Comparison of ENCODE assay signal across 8 cellular contexts in the genomic region with DNA sequence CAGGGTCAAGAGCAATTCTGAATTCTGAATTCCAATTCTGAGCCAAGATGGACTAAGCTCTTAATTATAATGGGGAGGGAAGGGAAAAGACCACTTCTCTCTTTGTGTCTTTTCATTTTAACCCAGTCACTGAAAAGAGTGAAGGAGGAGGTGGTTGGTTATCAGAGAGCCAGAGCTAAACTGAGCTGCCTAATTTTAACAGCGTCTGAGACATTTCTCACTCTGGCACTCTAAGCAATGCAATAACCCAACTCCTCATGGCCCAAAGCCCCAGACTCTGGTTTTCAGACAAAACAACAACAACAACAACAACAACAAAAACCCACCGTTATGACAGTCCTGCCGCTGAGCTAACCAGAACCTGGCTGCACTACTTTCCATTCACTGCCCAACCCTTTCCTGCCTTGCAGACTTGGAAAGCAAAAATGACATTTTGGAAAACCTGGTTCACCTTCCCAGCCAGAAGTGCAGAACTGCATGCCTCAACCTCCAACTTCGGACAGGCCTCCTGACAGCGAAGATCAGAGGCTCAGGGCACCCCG. TPM values are rescaled to one million over a fixed set of nuclear protein-coding genes. Genes with fewer than 3 reads are reported as not detected.
A peak's percentile ranks its signal among the peaks of the same experiment; 100 is the strongest.
DNase-seq lines count a peak whose midpoint lies in the region; ATAC-seq and TF ChIP-seq lines count a peak whose summit lies in the region.

No MANE protein-coding gene starts in this region.

- H3K36me3 Mint-ChIP-seq in CD4-positive, alpha-beta memory T cell: no peaks in the 10 kb centered on the region
- H3K36me3 Mint-ChIP-seq in endothelial cell (ENCODE audit: low read depth, unreplicated experiment) (peaks cover 8% of the 10 kb centered on the region), neural progenitor cell (no peaks in the 10 kb centered on the region)

- TF ChIP-seq CTCF in OCI-LY1 (IDR thresholded peaks at IDR 0.05; ENCODE audit: low read length) (no peak), endothelial cell (IDR thresholded peaks at IDR 0.05; ENCODE audit: unreplicated experiment) (no peak), neural progenitor cell (IDR thresholded peaks at IDR 0.05) (no peak)

- H3K4me3 Mint-ChIP-seq in CD4-positive, alpha-beta memory T cell: peak overlapping the region; percentile 67 to 94 (median 84)
- peak overlapping the region; percentile 98 for H3K4me3 Mint-ChIP-seq in endothelial cell (ENCODE audit: unreplicated experiment)
- peak overlapping the region; percentile 97 for H3K4me3 Mint-ChIP-seq in neural progenitor cell

- POLR2A ChIA-PET in CD4-positive, alpha-beta memory T cell (lab: Charles Lee; ENCODE audit: partially characterized antibody): interaction anchor here (1.7 kb wide), 1 partner anchor 146 kb away, joined by 7 read pairs; a partner anchor contains a TSS

- DNase-seq in CD4-positive, alpha-beta memory T cell: no peak
- DNase-seq in endothelial cell (ENCODE audit: low spot score) (no peak), neural progenitor cell (ENCODE audit: low spot score) (no peak), NCI-H1436 (lab: John Stamatoyannopoulos, UW) (no peak), GM19240 (ENCODE audit: insufficient read length, low spot score) (no peak)

- no peaks in the 10 kb centered on the region for H3K9me3 Mint-ChIP-seq in CD4-positive, alpha-beta memory T cell
- H3K9me3 Mint-ChIP-seq in endothelial cell (ENCODE audit: unreplicated experiment) (no peaks in the 10 kb centered on the region), neural progenitor cell (no peaks in the 10 kb centered on the region)

- peak overlapping the region in 3 of 7 donors; percentile 25 to 30 (median 25) for H3K27ac Mint-ChIP-seq in CD4-positive, alpha-beta memory T cell
- H3K27ac Mint-ChIP-seq in endothelial cell (ENCODE audit: unreplicated experiment) (no peak overlapping the region), neural progenitor cell (peak overlapping the region; percentile 80)

- H3K4me1 ChIP-seq in CD4-positive, alpha-beta memory T cell (ENCODE audit: insufficient read depth, low read length): peaks cover 8% of the 10 kb centered on the region
- H3K4me1 ChIP-seq in OCI-LY1 (ENCODE audit: insufficient read depth, low read length, severe bottlenecking) (peaks cover 22% of the 10 kb centered on the region), neural progenitor cell (peaks cover 54% of the 10 kb centered on the region)

- peaks cover 8 to 17% (median 14%) of the 10 kb centered on the region in 4 donors for H3K4me1 Mint-ChIP-seq in CD4-positive, alpha-beta memory T cell
- H3K4me1 Mint-ChIP-seq in endothelial cell (ENCODE audit: unreplicated experiment) (peaks cover 20% of the 10 kb centered on the region), neural progenitor cell (peaks cover 58% of the 10 kb centered on the region)

- intact Hi-C loops in CD4-positive, alpha-beta memory T cell (cut with micrococcal nuclease): no loop called here

- H3K9ac ChIP-seq in OCI-LY1 (ENCODE audit: low read length) (peak overlapping the region; percentile 90), neural progenitor cell (peak overlapping the region; percentile 44)

- H3K27ac ChIP-seq in CD4-positive, alpha-beta memory T cell (ENCODE audit: low read depth, low read length): no peak overlapping the region
- H3K27ac ChIP-seq in OCI-LY1 (ENCODE audit: low read depth, low read length, poor library complexity, severe bottlenecking) (no peak overlapping the region), neural progenitor cell (no peak overlapping the region)

- H3K27me3 Mint-ChIP-seq in CD4-positive, alpha-beta memory T cell: no peaks in the 10 kb centered on the region
- H3K27me3 Mint-ChIP-seq in endothelial cell (ENCODE audit: unreplicated experiment): peaks cover 6% of the 10 kb centered on the region
- peaks cover 2% of the 10 kb centered on the region for H3K27me3 Mint-ChIP-seq in neural progenitor cell (ENCODE audit: insufficient read depth, low read depth)

- H4K20me1 ChIP-seq in OCI-LY1 (ENCODE audit: insufficient read depth, low read length) (no peaks in the 10 kb centered on the region), neural progenitor cell (ENCODE audit: low read depth) (peaks cover 40% of the 10 kb centered on the region)

- no peaks in the 10 kb centered on the region for H3K36me3 ChIP-seq in CD4-positive, alpha-beta memory T cell (ENCODE audit: insufficient read depth, low read length)
- H3K36me3 ChIP-seq in OCI-LY1 (ENCODE audit: insufficient read depth, low read length) (peaks cover 12% of the 10 kb centered on the region; the same call in 1 of the 2 replicates), neural progenitor cell (no peaks in the 10 kb centered on the region)

- H3K27me3 ChIP-seq in CD4-positive, alpha-beta memory T cell (ENCODE audit: insufficient read depth, low read length): no peaks in the 10 kb centered on the region
- H3K27me3 ChIP-seq in OCI-LY1 (ENCODE audit: insufficient read depth, low read length): no peaks in the 10 kb centered on the region; the same call in 1 of the 2 replicates
- no peaks in the 10 kb centered on the region for H3K27me3 ChIP-seq in neural progenitor cell

- H2AFZ ChIP-seq in OCI-LY1 (ENCODE audit: low read length) (peak overlapping the region; percentile 91; the same call in 1 of the 2 replicates), neural progenitor cell (replicated peaks) (peak overlapping the region; percentile 86)

- H3K9me2 ChIP-seq in OCI-LY1 (ENCODE audit: low read depth, low read length): no peaks in the 10 kb centered on the region

- no peak for ATAC-seq in GM21390 (IDR thresholded peaks at IDR 0.05; ENCODE audit: unreplicated experiment)
- no peak for ATAC-seq in activated CD4-positive, CD25-positive, alpha-beta regulatory T cell treated with anti-CD3 and anti-CD28 coated beads, Interleukin-2, amount 50 U/mL, for 24 hours

- peak overlapping the region; percentile 32 for H3K4me3 ChIP-seq in CD4-positive, alpha-beta memory T cell (ENCODE audit: low read length in 2 of 2)
- H3K4me3 ChIP-seq in OCI-LY1 (ENCODE audit: low read depth, low read length, poor library complexity, severe bottlenecking): peak overlapping the region; percentile 94
- H3K4me3 ChIP-seq in neural progenitor cell: peak overlapping the region; percentile 88

- H3K79me2 ChIP-seq in OCI-LY1 (ENCODE audit: insufficient read depth, low read length): no peaks in the 10 kb centered on the region
- H3K79me2 ChIP-seq in neural progenitor cell (ENCODE audit: low read depth): peaks cover 36% of the 10 kb centered on the region

- H3K4me2 ChIP-seq in OCI-LY1 (ENCODE audit: low read length) (peak overlapping the region; percentile 97), neural progenitor cell (peak overlapping the region; percentile 80)

- H3F3A ChIP-seq in OCI-LY1 (ENCODE audit: insufficient read depth, low read length) (no peaks in the 10 kb centered on the region), neural progenitor cell (ENCODE audit: low read depth) (peaks cover 34% of the 10 kb centered on the region)

- no peaks in the 10 kb centered on the region for H3K9me3 ChIP-seq in CD4-positive, alpha-beta memory T cell (ENCODE audit: control insufficient read depth in 1 of 2, low read length in 2 of 2)
- H3K9me3 ChIP-seq in OCI-LY1 (ENCODE audit: low read length) (no peaks in the 10 kb centered on the region), neural progenitor cell (ENCODE audit: low read depth) (no peaks in the 10 kb centered on the region)

- CTCF ChIA-PET in CD4-positive, alpha-beta memory T cell (lab: Charles Lee; ENCODE audit: partially characterized antibody): interaction anchor here (1.2 to 2.2 kb wide), 2 partner anchors 35 to 147 kb away, joined by 3 to 7 read pairs; no protein-coding TSS in a partner anchor

RNA-seq across cellular contexts. Expression of a gene that starts 1.0 kb away (rescaled TPM):
- total RNA-seq in CD4-positive, alpha-beta memory T cell: 1 to 10 TPM; 1.4 to 1.7 TPM
- under 1 TPM; 0.24 to 0.98 TPM for polyA plus RNA-seq in CD4-positive, alpha-beta memory T cell
- total RNA-seq in endothelial cell (ENCODE audit: unreplicated experiment) (20.6 TPM), neural progenitor cell (ENCODE audit: low replicate concordance) (27.3 and 28.1 TPM in 2 replicates)

RNA-seq across cellular contexts. Expression of a gene that starts 53.8 kb away (rescaled TPM):
- total RNA-seq in CD4-positive, alpha-beta memory T cell: not detected
- polyA plus RNA-seq in CD4-positive, alpha-beta memory T cell: not detected
- total RNA-seq in endothelial cell (ENCODE audit: unreplicated experiment) (not detected), neural progenitor cell (ENCODE audit: low replicate concordance) (not detected in 2 replicates)

Comparison
In these comparisons a context has a peak if more than half of its experiments do, and no peak if none do; other contexts are left out.
1. H3K4me3 ChIP-seq: peak in every context shown above with its lines; median percentile 94 in OCI-LY1; 88 in neural progenitor cell; 32 in CD4-positive, alpha-beta memory T cell.